1 cellular context compared by ENCODE assay signal in the genomic region with DNA sequence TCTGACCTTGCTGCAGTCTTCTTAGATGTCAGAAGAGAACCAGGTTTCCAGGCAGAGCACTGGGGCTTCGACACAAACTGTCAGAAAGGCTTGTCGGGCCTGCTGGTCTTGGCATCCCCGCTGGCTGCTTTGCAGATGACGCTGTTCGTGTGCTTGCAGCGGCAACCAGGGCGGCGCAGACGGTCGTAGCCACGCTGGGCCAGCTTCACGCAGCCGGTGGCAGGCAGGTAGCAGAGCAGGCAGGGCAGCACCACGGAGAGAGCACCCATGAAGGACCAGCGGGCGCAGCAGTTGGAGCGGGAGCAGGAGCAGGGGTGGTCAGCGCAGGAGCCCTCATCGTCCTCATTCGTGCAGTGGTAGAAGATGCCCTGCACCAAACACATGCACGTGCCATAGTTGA.
TF ChIP-seq lines count a peak whose summit lies in the region.

No MANE protein-coding gene starts in this region.

TF ChIP-seq in H1, 55 proteins besides CTCF, POLR2A, EP300 and RAD21:
- TF ChIP-seq EGR1 (IDR thresholded peaks at IDR 0.05; ENCODE audit: borderline replicate concordance, low read depth, low read length) = no peak
- no peak for TF ChIP-seq JUN (IDR thresholded peaks at IDR 0.05; ENCODE audit: low read depth, low read length)
- no peak for TF ChIP-seq EZH2 (IDR thresholded peaks at IDR 0.05; ENCODE audit: low read depth, low read length, severe bottlenecking)
- TF ChIP-seq SIX5 (IDR thresholded peaks at IDR 0.05; ENCODE audit: low read depth, low read length) = no peak
- no peak for TF ChIP-seq TAF1 (IDR thresholded peaks at IDR 0.05; ENCODE audit: low read depth, low read length)
- TF ChIP-seq ASH2L (IDR thresholded peaks at IDR 0.05; ENCODE audit: low read length) = no peak
- TF ChIP-seq TEAD4 (IDR thresholded peaks at IDR 0.05; ENCODE audit: low read depth, low read length) = no peak
- TF ChIP-seq SAP30 (IDR thresholded peaks at IDR 0.05; ENCODE audit: insufficient read depth, insufficient replicate concordance, low read length) = no peak
- TF ChIP-seq GTF2F1 (IDR thresholded peaks at IDR 0.05; ENCODE audit: borderline replicate concordance, low read depth, low read length) = no peak
- no peak for TF ChIP-seq NANOG (IDR thresholded peaks at IDR 0.05; ENCODE audit: insufficient read depth, low read depth, low read length, poor library complexity, severe bottlenecking)
